Comparison of ENCODE assay signal across 1 cellular context in the genomic region with DNA sequence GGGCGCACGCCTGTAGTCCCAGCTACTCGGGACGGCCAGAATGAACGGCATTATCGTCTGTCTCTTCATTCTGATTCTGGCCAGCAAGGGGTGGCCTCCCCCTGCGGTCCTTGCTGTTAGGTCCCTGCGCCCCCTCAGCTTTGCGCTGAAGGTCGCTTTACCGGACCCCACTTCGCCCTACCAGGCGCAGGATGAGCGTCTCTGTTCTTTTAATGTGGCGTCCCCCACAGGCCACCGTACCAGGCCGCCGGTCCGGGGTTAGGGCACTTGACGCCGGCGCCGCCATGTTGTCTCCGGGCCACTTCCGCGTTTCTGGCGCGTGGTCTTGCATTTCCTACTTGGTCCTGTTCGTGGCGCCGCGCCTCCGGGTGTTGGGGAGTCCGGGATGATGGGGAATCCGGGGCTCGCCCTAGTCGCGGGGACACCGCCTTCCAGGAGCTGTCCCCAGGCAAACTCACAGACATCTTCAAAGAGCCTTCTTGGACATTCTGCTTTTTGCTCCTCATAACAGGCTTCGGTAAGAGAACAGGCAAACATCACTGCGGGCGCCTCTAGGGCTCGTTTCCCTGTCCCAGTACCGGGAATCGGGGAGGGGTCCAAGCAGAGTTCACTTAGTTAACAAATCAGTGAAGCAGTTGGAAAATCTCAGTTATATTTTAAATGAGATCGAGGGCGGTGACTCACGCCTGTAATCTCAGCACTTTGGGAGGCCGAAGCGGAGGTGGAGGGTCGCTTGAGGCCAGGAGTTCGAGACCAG.
TF ChIP-seq lines count a peak whose summit lies in the region.

No MANE protein-coding gene starts in this region.

TF ChIP-seq in HepG2, 621 proteins besides CTCF, POLR2A, EP300 and RAD21 (continued from another document and continues in another):
- TF ChIP-seq, protein P1, sequence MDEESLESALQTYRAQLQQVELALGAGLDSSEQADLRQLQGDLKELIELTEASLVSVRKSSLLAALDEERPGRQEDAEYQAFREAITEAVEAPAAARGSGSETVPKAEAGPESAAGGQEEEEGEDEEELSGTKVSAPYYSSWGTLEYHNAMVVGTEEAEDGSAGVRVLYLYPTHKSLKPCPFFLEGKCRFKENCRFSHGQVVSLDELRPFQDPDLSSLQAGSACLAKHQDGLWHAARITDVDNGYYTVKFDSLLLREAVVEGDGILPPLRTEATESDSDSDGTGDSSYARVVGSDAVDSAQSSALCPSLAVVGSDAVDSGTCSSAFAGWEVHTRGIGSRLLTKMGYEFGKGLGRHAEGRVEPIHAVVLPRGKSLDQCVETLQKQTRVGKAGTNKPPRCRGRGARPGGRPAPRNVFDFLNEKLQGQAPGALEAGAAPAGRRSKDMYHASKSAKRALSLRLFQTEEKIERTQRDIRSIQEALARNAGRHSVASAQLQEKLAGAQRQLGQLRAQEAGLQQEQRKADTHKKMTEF (CRISPR knock-in tag; IDR thresholded peaks at IDR 0.05), result peak; percentile 86
- peak; percentile 65; the same call in 1 of the 2 replicates for TF ChIP-seq MIER3 (CRISPR knock-in tag; IDR thresholded peaks at IDR 0.05; ENCODE audit: borderline replicate concordance)
- peak; percentile 60; the same call in 1 of the 2 replicates for TF ChIP-seq FOXJ3 (CRISPR knock-in tag; IDR thresholded peaks at IDR 0.05; ENCODE audit: borderline replicate concordance)
- TF ChIP-seq ARNT (IDR thresholded peaks at IDR 0.05), result no peak
- TF ChIP-seq MZF1 (CRISPR knock-in tag; IDR thresholded peaks at IDR 0.05; ENCODE audit: borderline replicate concordance), result no peak; the same call in 1 of the 2 replicates
- TF ChIP-seq, protein P2, sequence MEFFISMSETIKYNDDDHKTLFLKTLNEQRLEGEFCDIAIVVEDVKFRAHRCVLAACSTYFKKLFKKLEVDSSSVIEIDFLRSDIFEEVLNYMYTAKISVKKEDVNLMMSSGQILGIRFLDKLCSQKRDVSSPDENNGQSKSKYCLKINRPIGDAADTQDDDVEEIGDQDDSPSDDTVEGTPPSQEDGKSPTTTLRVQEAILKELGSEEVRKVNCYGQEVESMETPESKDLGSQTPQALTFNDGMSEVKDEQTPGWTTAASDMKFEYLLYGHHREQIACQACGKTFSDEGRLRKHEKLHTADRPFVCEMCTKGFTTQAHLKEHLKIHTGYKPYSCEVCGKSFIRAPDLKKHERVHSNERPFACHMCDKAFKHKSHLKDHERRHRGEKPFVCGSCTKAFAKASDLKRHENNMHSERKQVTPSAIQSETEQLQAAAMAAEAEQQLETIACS (CRISPR knock-in tag; IDR thresholded peaks at IDR 0.05), result 0 out of 2 replicates have a peak, but pooled peaks have one; percentile 26
- no peak for TF ChIP-seq ZBTB3 (CRISPR knock-in tag; IDR thresholded peaks at IDR 0.05; ENCODE audit: borderline replicate concordance, low read depth)
- TF ChIP-seq, protein P3, sequence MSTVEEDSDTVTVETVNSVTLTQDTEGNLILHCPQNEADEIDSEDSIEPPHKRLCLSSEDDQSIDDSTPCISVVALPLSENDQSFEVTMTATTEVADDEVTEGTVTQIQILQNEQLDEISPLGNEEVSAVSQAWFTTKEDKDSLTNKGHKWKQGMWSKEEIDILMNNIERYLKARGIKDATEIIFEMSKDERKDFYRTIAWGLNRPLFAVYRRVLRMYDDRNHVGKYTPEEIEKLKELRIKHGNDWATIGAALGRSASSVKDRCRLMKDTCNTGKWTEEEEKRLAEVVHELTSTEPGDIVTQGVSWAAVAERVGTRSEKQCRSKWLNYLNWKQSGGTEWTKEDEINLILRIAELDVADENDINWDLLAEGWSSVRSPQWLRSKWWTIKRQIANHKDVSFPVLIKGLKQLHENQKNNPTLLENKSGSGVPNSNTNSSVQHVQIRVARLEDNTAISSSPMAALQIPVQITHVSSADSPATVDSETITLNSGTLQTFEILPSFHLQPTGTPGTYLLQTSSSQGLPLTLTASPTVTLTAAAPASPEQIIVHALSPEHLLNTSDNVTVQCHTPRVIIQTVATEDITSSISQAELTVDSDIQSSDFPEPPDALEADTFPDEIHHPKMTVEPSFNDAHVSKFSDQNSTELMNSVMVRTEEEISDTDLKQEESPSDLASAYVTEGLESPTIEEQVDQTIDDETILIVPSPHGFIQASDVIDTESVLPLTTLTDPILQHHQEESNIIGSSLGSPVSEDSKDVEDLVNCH (CRISPR knock-in tag; IDR thresholded peaks at IDR 0.05), result no peak
- peak; percentile 84; the same call in 1 of the 2 replicates for TF ChIP-seq EEA1 (CRISPR knock-in tag; IDR thresholded peaks at IDR 0.05; ENCODE audit: borderline replicate concordance)
- no peak for TF ChIP-seq CEBPB (IDR thresholded peaks at IDR 0.05; ENCODE audit: borderline replicate concordance, low read depth, low read length)
- no peak for TF ChIP-seq SP140L (CRISPR knock-in tag; IDR thresholded peaks at IDR 0.05; ENCODE audit: borderline replicate concordance)
- TF ChIP-seq ZFP37 (CRISPR knock-in tag; IDR thresholded peaks at IDR 0.05; ENCODE audit: borderline replicate concordance), result no peak
- no peak for TF ChIP-seq CREB1 (IDR thresholded peaks at IDR 0.05)
- peak; percentile 66 for TF ChIP-seq CREB1 (CRISPR knock-in tag; IDR thresholded peaks at IDR 0.05)
- peak; percentile 95 for TF ChIP-seq HOXA5 (CRISPR knock-in tag; IDR thresholded peaks at IDR 0.05)
- no peak for TF ChIP-seq NBN (conservative IDR thresholded peaks at IDR 0.05)
- no peak for TF ChIP-seq NFE2L1 (CRISPR knock-in tag; IDR thresholded peaks at IDR 0.05; ENCODE audit: borderline replicate concordance)
- TF ChIP-seq KDM5A (IDR thresholded peaks at IDR 0.05; ENCODE audit: borderline replicate concordance, low read length), result peak; percentile 39; the same call in 1 of the 2 replicates
- no peak for TF ChIP-seq RBM22 (optimal IDR thresholded peaks at IDR 0.05; ENCODE audit: low read length)
- TF ChIP-seq CBX1 (IDR thresholded peaks at IDR 0.05; ENCODE audit: low read depth), result no peak
- TF ChIP-seq ZNF660 (CRISPR knock-in tag; IDR thresholded peaks at IDR 0.05; ENCODE audit: borderline replicate concordance, low read depth), result no peak
- peak; percentile 65; the same call in 1 of the 2 replicates for TF ChIP-seq KDM3A (CRISPR knock-in tag; IDR thresholded peaks at IDR 0.05; ENCODE audit: low read depth)
- TF ChIP-seq, protein P4, sequence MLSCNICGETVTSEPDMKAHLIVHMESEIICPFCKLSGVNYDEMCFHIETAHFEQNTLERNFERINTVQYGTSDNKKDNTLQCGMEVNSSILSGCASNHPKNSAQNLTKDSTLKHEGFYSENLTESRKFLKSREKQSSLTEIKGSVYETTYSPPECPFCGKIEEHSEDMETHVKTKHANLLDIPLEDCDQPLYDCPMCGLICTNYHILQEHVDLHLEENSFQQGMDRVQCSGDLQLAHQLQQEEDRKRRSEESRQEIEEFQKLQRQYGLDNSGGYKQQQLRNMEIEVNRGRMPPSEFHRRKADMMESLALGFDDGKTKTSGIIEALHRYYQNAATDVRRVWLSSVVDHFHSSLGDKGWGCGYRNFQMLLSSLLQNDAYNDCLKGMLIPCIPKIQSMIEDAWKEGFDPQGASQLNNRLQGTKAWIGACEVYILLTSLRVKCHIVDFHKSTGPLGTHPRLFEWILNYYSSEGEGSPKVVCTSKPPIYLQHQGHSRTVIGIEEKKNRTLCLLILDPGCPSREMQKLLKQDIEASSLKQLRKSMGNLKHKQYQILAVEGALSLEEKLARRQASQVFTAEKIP (CRISPR knock-in tag; IDR thresholded peaks at IDR 0.05; ENCODE audit: borderline replicate concordance), result no peak
- no peak for TF ChIP-seq HOXA7 (CRISPR knock-in tag; IDR thresholded peaks at IDR 0.05)
- no peak for TF ChIP-seq EZH2 (conservative IDR thresholded peaks at IDR 0.05; ENCODE audit: low read depth, low read length)
- peak; percentile 9 for TF ChIP-seq TBL1XR1 (IDR thresholded peaks at IDR 0.05; ENCODE audit: borderline replicate concordance, low read length, partially characterized antibody)
- TF ChIP-seq, protein P5, sequence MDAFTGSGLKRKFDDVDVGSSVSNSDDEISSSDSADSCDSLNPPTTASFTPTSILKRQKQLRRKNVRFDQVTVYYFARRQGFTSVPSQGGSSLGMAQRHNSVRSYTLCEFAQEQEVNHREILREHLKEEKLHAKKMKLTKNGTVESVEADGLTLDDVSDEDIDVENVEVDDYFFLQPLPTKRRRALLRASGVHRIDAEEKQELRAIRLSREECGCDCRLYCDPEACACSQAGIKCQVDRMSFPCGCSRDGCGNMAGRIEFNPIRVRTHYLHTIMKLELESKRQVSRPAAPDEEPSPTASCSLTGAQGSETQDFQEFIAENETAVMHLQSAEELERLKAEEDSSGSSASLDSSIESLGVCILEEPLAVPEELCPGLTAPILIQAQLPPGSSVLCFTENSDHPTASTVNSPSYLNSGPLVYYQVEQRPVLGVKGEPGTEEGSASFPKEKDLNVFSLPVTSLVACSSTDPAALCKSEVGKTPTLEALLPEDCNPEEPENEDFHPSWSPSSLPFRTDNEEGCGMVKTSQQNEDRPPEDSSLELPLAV (CRISPR knock-in tag; conservative IDR thresholded peaks at IDR 0.05; ENCODE audit: low read depth), result no peak
- TF ChIP-seq, protein P6, sequence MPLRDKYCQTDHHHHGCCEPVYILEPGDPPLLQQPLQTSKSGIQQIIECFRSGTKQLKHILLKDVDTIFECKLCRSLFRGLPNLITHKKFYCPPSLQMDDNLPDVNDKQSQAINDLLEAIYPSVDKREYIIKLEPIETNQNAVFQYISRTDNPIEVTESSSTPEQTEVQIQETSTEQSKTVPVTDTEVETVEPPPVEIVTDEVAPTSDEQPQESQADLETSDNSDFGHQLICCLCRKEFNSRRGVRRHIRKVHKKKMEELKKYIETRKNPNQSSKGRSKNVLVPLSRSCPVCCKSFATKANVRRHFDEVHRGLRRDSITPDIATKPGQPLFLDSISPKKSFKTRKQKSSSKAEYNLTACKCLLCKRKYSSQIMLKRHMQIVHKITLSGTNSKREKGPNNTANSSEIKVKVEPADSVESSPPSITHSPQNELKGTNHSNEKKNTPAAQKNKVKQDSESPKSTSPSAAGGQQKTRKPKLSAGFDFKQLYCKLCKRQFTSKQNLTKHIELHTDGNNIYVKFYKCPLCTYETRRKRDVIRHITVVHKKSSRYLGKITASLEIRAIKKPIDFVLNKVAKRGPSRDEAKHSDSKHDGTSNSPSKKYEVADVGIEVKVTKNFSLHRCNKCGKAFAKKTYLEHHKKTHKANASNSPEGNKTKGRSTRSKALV (CRISPR knock-in tag; IDR thresholded peaks at IDR 0.05), result peak; percentile 68; the same call in 1 of the 2 replicates
- peak; percentile 58; the same call in 1 of the 2 replicates for TF ChIP-seq ZNF879 (CRISPR knock-in tag; IDR thresholded peaks at IDR 0.05)
- 0 out of 2 replicates have a peak, but pooled peaks have one; percentile 7 for TF ChIP-seq RARA (CRISPR knock-in tag; IDR thresholded peaks at IDR 0.05)
- no peak; the same call in 1 of the 2 replicates for TF ChIP-seq WIZ (CRISPR knock-in tag; IDR thresholded peaks at IDR 0.05)
- no peak for TF ChIP-seq PAF1 (CRISPR knock-in tag; IDR thresholded peaks at IDR 0.05)
- TF ChIP-seq, protein P7, sequence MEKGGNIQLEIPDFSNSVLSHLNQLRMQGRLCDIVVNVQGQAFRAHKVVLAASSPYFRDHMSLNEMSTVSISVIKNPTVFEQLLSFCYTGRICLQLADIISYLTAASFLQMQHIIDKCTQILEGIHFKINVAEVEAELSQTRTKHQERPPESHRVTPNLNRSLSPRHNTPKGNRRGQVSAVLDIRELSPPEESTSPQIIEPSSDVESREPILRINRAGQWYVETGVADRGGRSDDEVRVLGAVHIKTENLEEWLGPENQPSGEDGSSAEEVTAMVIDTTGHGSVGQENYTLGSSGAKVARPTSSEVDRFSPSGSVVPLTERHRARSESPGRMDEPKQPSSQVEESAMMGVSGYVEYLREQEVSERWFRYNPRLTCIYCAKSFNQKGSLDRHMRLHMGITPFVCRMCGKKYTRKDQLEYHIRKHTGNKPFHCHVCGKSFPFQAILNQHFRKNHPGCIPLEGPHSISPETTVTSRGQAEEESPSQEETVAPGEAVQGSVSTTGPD (CRISPR knock-in tag; IDR thresholded peaks at IDR 0.05), result no peak
- TF ChIP-seq, protein P8, sequence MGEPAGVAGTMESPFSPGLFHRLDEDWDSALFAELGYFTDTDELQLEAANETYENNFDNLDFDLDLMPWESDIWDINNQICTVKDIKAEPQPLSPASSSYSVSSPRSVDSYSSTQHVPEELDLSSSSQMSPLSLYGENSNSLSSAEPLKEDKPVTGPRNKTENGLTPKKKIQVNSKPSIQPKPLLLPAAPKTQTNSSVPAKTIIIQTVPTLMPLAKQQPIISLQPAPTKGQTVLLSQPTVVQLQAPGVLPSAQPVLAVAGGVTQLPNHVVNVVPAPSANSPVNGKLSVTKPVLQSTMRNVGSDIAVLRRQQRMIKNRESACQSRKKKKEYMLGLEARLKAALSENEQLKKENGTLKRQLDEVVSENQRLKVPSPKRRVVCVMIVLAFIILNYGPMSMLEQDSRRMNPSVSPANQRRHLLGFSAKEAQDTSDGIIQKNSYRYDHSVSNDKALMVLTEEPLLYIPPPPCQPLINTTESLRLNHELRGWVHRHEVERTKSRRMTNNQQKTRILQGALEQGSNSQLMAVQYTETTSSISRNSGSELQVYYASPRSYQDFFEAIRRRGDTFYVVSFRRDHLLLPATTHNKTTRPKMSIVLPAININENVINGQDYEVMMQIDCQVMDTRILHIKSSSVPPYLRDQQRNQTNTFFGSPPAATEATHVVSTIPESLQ (CRISPR knock-in tag; conservative IDR thresholded peaks at IDR 0.05), result no peak
- TF ChIP-seq, protein P9, sequence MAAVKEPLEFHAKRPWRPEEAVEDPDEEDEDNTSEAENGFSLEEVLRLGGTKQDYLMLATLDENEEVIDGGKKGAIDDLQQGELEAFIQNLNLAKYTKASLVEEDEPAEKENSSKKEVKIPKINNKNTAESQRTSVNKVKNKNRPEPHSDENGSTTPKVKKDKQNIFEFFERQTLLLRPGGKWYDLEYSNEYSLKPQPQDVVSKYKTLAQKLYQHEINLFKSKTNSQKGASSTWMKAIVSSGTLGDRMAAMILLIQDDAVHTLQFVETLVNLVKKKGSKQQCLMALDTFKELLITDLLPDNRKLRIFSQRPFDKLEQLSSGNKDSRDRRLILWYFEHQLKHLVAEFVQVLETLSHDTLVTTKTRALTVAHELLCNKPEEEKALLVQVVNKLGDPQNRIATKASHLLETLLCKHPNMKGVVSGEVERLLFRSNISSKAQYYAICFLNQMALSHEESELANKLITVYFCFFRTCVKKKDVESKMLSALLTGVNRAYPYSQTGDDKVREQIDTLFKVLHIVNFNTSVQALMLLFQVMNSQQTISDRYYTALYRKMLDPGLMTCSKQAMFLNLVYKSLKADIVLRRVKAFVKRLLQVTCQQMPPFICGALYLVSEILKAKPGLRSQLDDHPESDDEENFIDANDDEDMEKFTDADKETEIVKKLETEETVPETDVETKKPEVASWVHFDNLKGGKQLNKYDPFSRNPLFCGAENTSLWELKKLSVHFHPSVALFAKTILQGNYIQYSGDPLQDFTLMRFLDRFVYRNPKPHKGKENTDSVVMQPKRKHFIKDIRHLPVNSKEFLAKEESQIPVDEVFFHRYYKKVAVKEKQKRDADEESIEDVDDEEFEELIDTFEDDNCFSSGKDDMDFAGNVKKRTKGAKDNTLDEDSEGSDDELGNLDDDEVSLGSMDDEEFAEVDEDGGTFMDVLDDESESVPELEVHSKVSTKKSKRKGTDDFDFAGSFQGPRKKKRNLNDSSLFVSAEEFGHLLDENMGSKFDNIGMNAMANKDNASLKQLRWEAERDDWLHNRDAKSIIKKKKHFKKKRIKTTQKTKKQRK (IDR thresholded peaks at IDR 0.05; ENCODE audit: low read length), result no peak
- TF ChIP-seq ZKSCAN8 (CRISPR knock-in tag; IDR thresholded peaks at IDR 0.05; ENCODE audit: borderline replicate concordance), result no peak; the same call in 1 of the 2 replicates
